ENCODE assay signal across 26 cellular contexts in the genomic region with DNA sequence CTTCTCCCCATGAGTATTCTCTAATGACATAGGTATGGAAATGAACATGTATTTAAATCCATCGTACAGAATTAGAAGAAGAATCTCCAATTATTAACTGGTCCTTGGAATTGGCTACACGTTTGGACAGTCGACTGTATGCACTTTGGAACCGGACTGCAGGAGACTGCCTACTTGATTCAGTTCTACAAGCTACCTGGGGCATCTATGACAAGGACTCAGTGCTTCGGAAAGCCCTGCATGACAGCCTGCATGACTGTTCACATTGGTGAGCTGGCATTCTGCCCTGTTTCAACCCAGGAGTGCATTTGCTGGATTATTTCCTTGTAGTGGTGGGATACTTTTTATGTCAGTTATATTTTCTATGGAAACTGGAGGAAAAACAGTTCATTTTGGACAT.
"Had no signal": no experiment of that assay in that cellular context is flagged by ENCODE, and none has a peak within 500 bp of the region (broad histone marks: within the 10 kb centered on the region; RNA-seq: fewer than 3 reads in every experiment).

No MANE protein-coding gene starts in this region.

- H3K9me3 ChIP-seq: heart left ventricle, mucosa of descending colon, neutrophil, pancreas, stomach, tibial artery had no signal

- H3K4me3 Mint-ChIP-seq: mesothelial cell of epicardium; naive B cell; natural killer cell treated with Interleukin-12 subunit alpha and Interleukin-12 subunit beta and Interleukin-15 and Interleukin-18, amount 100 ng/mL, for 72 hours; neural crest cell; stimulated activated effector memory CD8-positive, alpha-beta T cell treated with anti-CD3 and anti-CD28 coated beads, Interleukin-12 subunit alpha, Interleukin-12 subunit beta, amount 100 ng/mL, for 72 hours; type B pancreatic cell had no signal

- FAIRE-seq: colon, frontal cortex had no signal

- H2AFZ ChIP-seq: hepatocyte had no signal

- H3K4me1 ChIP-seq: pancreas had no signal

- DNase-seq: cerebellar nuclear complex; dorsolateral prefrontal cortex; effector CD4-positive, alpha-beta T cell; heart left ventricle; kidney glomerular epithelial cell; mesenchymal stem cell; mucosa of descending colon; naive B cell; pancreas; retina; stimulated activated CD4-positive, alpha-beta T cell treated with anti-CD3 and anti-CD28 coated beads, Interleukin-2, amount 100 ng/mL, for 24 hours; stimulated activated CD4-positive, alpha-beta T cell treated with anti-CD3 and anti-CD28 coated beads, Interleukin-4, amount 100 ng/mL, for 24 hours; stimulated activated naive CD4-positive, alpha-beta T cell treated with Interleukin-2 at 50 U/mL for 16 hours; stomach; tibial artery had no signal

- H3K4me1 Mint-ChIP-seq: mesothelial cell of epicardium had no signal

- H3K27ac ChIP-seq: dorsolateral prefrontal cortex, heart left ventricle, hepatocyte, neutrophil, pancreas, stomach, tibial artery had no signal

- H3K27ac Mint-ChIP-seq: mesothelial cell of epicardium; naive B cell; natural killer cell treated with Interleukin-12 subunit alpha and Interleukin-12 subunit beta and Interleukin-15 and Interleukin-18, amount 100 ng/mL, for 72 hours; stimulated activated effector memory CD8-positive, alpha-beta T cell treated with anti-CD3 and anti-CD28 coated beads, Interleukin-12 subunit alpha, Interleukin-12 subunit beta, amount 100 ng/mL, for 72 hours; type B pancreatic cell had no signal

- H3K9me3 Mint-ChIP-seq: mesothelial cell of epicardium; naive B cell; natural killer cell treated with Interleukin-12 subunit alpha and Interleukin-12 subunit beta and Interleukin-15 and Interleukin-18, amount 100 ng/mL, for 72 hours; neural crest cell; stimulated activated effector memory CD8-positive, alpha-beta T cell treated with anti-CD3 and anti-CD28 coated beads, Interleukin-12 subunit alpha, Interleukin-12 subunit beta, amount 100 ng/mL, for 72 hours; type B pancreatic cell had no signal

- H3K27me3 Mint-ChIP-seq: naive B cell; natural killer cell treated with Interleukin-12 subunit alpha and Interleukin-12 subunit beta and Interleukin-15 and Interleukin-18, amount 100 ng/mL, for 72 hours; type B pancreatic cell had no signal

- H3K27me3 ChIP-seq: dorsolateral prefrontal cortex, heart left ventricle, hepatocyte, neutrophil, pancreas, stomach, tibial artery had no signal

- H3K4me2 ChIP-seq: hepatocyte, smooth muscle cell had no signal

- H3K4me3 ChIP-seq: dorsolateral prefrontal cortex, heart left ventricle, hepatocyte, lung, mucosa of descending colon, pancreas, smooth muscle cell, stomach, tibial artery had no signal
